Comparison of ENCODE assay signal across 8 cellular contexts in genomic region chr4:82900016-82900334, GRCh38. TPM values are rescaled to one million over a fixed set of nuclear protein-coding genes. Genes with fewer than 3 reads are reported as not detected.
A peak's percentile ranks its signal among the peaks of the same experiment; 100 is the strongest.
DNase-seq lines count a peak whose midpoint lies in the region; ATAC-seq, FAIRE-seq and TF ChIP-seq lines count a peak whose summit lies in the region.

No MANE protein-coding gene starts in this region.

- no peak for DNase-seq in Calu3
- DNase-seq in LNCaP clone FGC (ENCODE audit: low read depth): peak; percentile 40
- no peak for DNase-seq in astrocyte (ENCODE audit: low read depth)
- no peak for DNase-seq in lower leg skin (ENCODE audit: low spot score in 2 of 2)
- DNase-seq in AG08395 (ENCODE audit: low spot score): no peak
- DNase-seq in dermis blood vessel endothelial cell: no peak
- no peak for DNase-seq in amniotic stem cell (lab: John Stamatoyannopoulos, UW)

- H3K4me3 ChIP-seq in LNCaP clone FGC (ENCODE audit: low read depth, low read length) (peak overlapping the region; percentile 79), astrocyte (ENCODE audit: insufficient read depth, low read depth, low read length) (peak overlapping the region; percentile 93), lower leg skin (ENCODE audit: low read depth, poor library complexity, severe bottlenecking) (peak overlapping the region; percentile 82)

- no peaks in the 10 kb centered on the region for H3K4me1 Mint-ChIP-seq in Calu3 (ENCODE audit: low read depth, unreplicated experiment)
- peaks cover 6% of the 10 kb centered on the region for H3K4me1 Mint-ChIP-seq in astrocyte (ENCODE audit: low read depth, unreplicated experiment)

- no peak for TF ChIP-seq CTCF in Calu3 (IDR thresholded peaks at IDR 0.05; ENCODE audit: unreplicated experiment)
- no peak for TF ChIP-seq CTCF in LNCaP clone FGC (IDR thresholded peaks at IDR 0.05; ENCODE audit: control insufficient read depth, extremely low read depth, insufficient read depth)
- no peak for TF ChIP-seq CTCF in astrocyte (IDR thresholded peaks at IDR 0.05; ENCODE audit: insufficient read depth, low read depth, low read length)
- TF ChIP-seq CTCF in lower leg skin (IDR thresholded peaks at IDR 0.05): no peak

- H3K9me3 Mint-ChIP-seq in Calu3 (ENCODE audit: low read depth, unreplicated experiment) (no peaks in the 10 kb centered on the region), astrocyte (ENCODE audit: unreplicated experiment) (no peaks in the 10 kb centered on the region)

- no peaks in the 10 kb centered on the region for H3K9me3 ChIP-seq in astrocyte (ENCODE audit: insufficient read depth, low read depth, low read length)

- no peaks in the 10 kb centered on the region for H3K27me3 ChIP-seq in astrocyte (ENCODE audit: insufficient read depth, low read length)

- H3K27ac ChIP-seq in astrocyte (ENCODE audit: low read depth, low read length): peak overlapping the region; percentile 99

- FAIRE-seq in astrocyte (lab: Jason Lieb, UNC): no peak

- H3K9ac ChIP-seq in astrocyte (ENCODE audit: low read length): peak overlapping the region; percentile 97

- H3K4me2 ChIP-seq in astrocyte (ENCODE audit: low read length): peak overlapping the region; percentile 93

- no peak for TF ChIP-seq POLR2A in lower leg skin (IDR thresholded peaks at IDR 0.05)

- H3K36me3 ChIP-seq in astrocyte (ENCODE audit: insufficient read depth, low read length): peaks cover 3% of the 10 kb centered on the region

- WGBS in lower leg skin, 2 donors: 0 to 1% methylated on average over 10 of the region's 10 CpGs

- peaks cover 62% of the 10 kb centered on the region for H3K79me2 ChIP-seq in astrocyte (ENCODE audit: insufficient read depth, low read length)

- intact Hi-C loops in Calu3 (cut with micrococcal nuclease; ENCODE audit: unreplicated experiment): loop anchor here (5.0 kb wide), 1 partner anchor 112 kb away; the partner anchor contains the start of gene LIN54
- intact Hi-C loops in lower leg skin (cut with DNase I; ENCODE audit: low total_unique reads): no loop called here

- peaks cover 14% of the 10 kb centered on the region for H3K36me3 Mint-ChIP-seq in Calu3 (ENCODE audit: insufficient read depth, unreplicated experiment)
- peaks cover 1% of the 10 kb centered on the region for H3K36me3 Mint-ChIP-seq in astrocyte (ENCODE audit: low read depth, unreplicated experiment)

- no peaks in the 10 kb centered on the region for H3K27me3 Mint-ChIP-seq in Calu3 (ENCODE audit: unreplicated experiment)
- no peaks in the 10 kb centered on the region for H3K27me3 Mint-ChIP-seq in astrocyte (ENCODE audit: low read depth, unreplicated experiment)

- H3K27ac Mint-ChIP-seq in Calu3 (ENCODE audit: unreplicated experiment) (no peak overlapping the region), astrocyte (ENCODE audit: unreplicated experiment) (no peak overlapping the region)

- CTCF ChIA-PET in Calu3 (lab: Charles Lee): interaction anchor here (0.6 to 1.7 kb wide), 4 partner anchors 11 to 361 kb away, joined by 3 to 7 read pairs (median 3); partner anchors contain the start of gene LIN54

- H2AFZ ChIP-seq in astrocyte (ENCODE audit: low read depth, low read length): peak overlapping the region; percentile 11

- H3K4me1 ChIP-seq in astrocyte (ENCODE audit: insufficient read depth, low read length): peaks cover 14% of the 10 kb centered on the region

- peaks cover 10% of the 10 kb centered on the region for H4K20me1 ChIP-seq in astrocyte (ENCODE audit: insufficient read depth, low read length)

- BruUV-seq in Calu3 (replicated peaks; lab: Mats Ljungman, UMichigan): TSS peak; percentile 51

- H3K4me3 Mint-ChIP-seq in Calu3 (ENCODE audit: low read depth, unreplicated experiment) (no peak overlapping the region), astrocyte (ENCODE audit: unreplicated experiment) (no peak overlapping the region)

- peak; percentile 11 for ATAC-seq in GM21390 (IDR thresholded peaks at IDR 0.05; ENCODE audit: unreplicated experiment)

RNA-seq across cellular contexts. Expression of gene THAP9, which starts 0.6 kb away (rescaled TPM):
- total RNA-seq in Calu3 (2022): 4.7 and 7.2 TPM in 2 replicates
- total RNA-seq in astrocyte: 2.8 and 3.3 TPM in 2 replicates
- total RNA-seq in lower leg skin: 1 to 10 TPM; 3.2 to 3.8 (median 3.5) TPM
- total RNA-seq in dermis blood vessel endothelial cell: 7.7 and 7.8 TPM in 2 replicates

RNA-seq across cellular contexts. Expression of gene SEC31A, which starts 9.0 kb away (rescaled TPM):
- 106 and 108 TPM in 2 replicates for total RNA-seq in Calu3 (2022)
- total RNA-seq in astrocyte: 471 and 483 TPM in 2 replicates
- total RNA-seq in lower leg skin: 100 to 1,000 TPM; 100 to 166 (median 118) TPM
- total RNA-seq in dermis blood vessel endothelial cell: 246 and 316 TPM in 2 replicates
